24 cellular contexts compared by ENCODE assay signal in genomic region chrX:16628954-16629595, GRCh38. TPM values are rescaled to one million over a fixed set of nuclear protein-coding genes. Genes with fewer than 3 reads are reported as not detected.
DNase-seq lines count a peak whose midpoint lies in the region; ATAC-seq and TF ChIP-seq lines count a peak whose summit lies in the region.
"Had no signal": no experiment of that assay in that cellular context is flagged by ENCODE, and none has a peak within 500 bp of the region (broad histone marks: within the 10 kb centered on the region; RNA-seq: fewer than 3 reads in every experiment).

No MANE protein-coding gene starts in this region.

- no peaks in the 10 kb centered on the region for H3K27me3 ChIP-seq in GM23338 (ENCODE audit: insufficient read depth)
- H3K27me3 ChIP-seq in endodermal cell (ENCODE audit: control insufficient read depth, insufficient read depth, low read length, poor library complexity, severe bottlenecking), result no peaks in the 10 kb centered on the region
- no peaks in the 10 kb centered on the region for H3K27me3 ChIP-seq in lower lobe of right lung (ENCODE audit: low read depth)
- no peaks in the 10 kb centered on the region for H3K27me3 ChIP-seq in esophagus muscularis mucosa
- H3K27me3 ChIP-seq: neutrophil, thyroid gland had no signal

- H2AFZ ChIP-seq in GM23338, result no peak overlapping the region

- no peaks in the 10 kb centered on the region for H4K20me1 ChIP-seq in GM23338 (replicated peaks; ENCODE audit: insufficient read depth)

- DNase-seq in GM23338 (ENCODE audit: low spot score), result peak; percentile 75
- no peak for DNase-seq in SK-N-MC (ENCODE audit: low read depth, low spot score)
- DNase-seq in endodermal cell, result peak; percentile 90
- DNase-seq in neural crest cell (ENCODE audit: low read depth, low spot score), result no peak
- DNase-seq in lower lobe of right lung, result no peak
- no peak for DNase-seq in esophagus muscularis mucosa (ENCODE audit: extremely low spot score)
- DNase-seq in activated CD4-positive, alpha-beta T cell treated with anti-CD3 and anti-CD28 coated beads for 4 hours, result no peak
- no peak for DNase-seq in activated naive CD4-positive, alpha-beta T cell treated with anti-CD3 and anti-CD28 coated beads, Interleukin-2, amount 50 U/mL, for 16 hours
- DNase-seq: activated B cell treated with CpG ODN at 0.5 μM for 24 hours; activated CD8-positive, alpha-beta T cell treated with anti-CD3 and anti-CD28 coated beads, Interleukin-2, amount 10 ng/mL, durations not matched to agents 7 days and 5 days; activated naive CD8-positive, alpha-beta T cell treated with anti-CD3 and anti-CD28 coated beads, Interleukin-2, amount 10 ng/mL, durations not matched to agents 7 days and 5 days; activated T-cell treated with anti-CD3 and anti-CD28 coated beads, Interleukin-2, amount 50 U/mL, for 72 hours; effector CD8-positive, alpha-beta T cell; kidney glomerular epithelial cell; MM.1S; NCI-H1694 treated with DMSO at 0.1 percent for 48 hours; right cardiac atrium; stimulated activated CD4-positive, alpha-beta T cell treated with anti-CD3 and anti-CD28 coated beads, Interleukin-15, amount 100 ng/mL, for 24 hours; T-helper 1 cell; thyroid gland had no signal

- no peak for TF ChIP-seq POLR2A in esophagus muscularis mucosa (IDR thresholded peaks at IDR 0.05; ENCODE audit: low read depth)

- H3F3A ChIP-seq in GM23338 (replicated peaks; ENCODE audit: low read depth), result no peaks in the 10 kb centered on the region

- H3K36me3 ChIP-seq in GM23338 (ENCODE audit: insufficient read depth), result no peaks in the 10 kb centered on the region
- no peaks in the 10 kb centered on the region for H3K36me3 ChIP-seq in SK-N-MC (ENCODE audit: insufficient read depth, low read length)
- peaks cover 3% of the 10 kb centered on the region for H3K36me3 ChIP-seq in endodermal cell (ENCODE audit: control insufficient read depth, insufficient read depth, low read length)
- no peaks in the 10 kb centered on the region for H3K36me3 ChIP-seq in lower lobe of right lung
- peaks cover 0 to 8% (median 2%) of the 10 kb centered on the region in 4 donors for H3K36me3 ChIP-seq in esophagus muscularis mucosa
- H3K36me3 ChIP-seq: neutrophil, thyroid gland had no signal

- peaks cover 23% of the 10 kb centered on the region for H3K36me3 Mint-ChIP-seq in GM23338 (ENCODE audit: low read depth)
- peaks cover 61% of the 10 kb centered on the region for H3K36me3 Mint-ChIP-seq in endodermal cell (ENCODE audit: low read depth)
- peaks cover 16% of the 10 kb centered on the region for H3K36me3 Mint-ChIP-seq in neural crest cell (ENCODE audit: low read depth)

- H3K4me3 Mint-ChIP-seq in GM23338 (peak overlapping the region; percentile 21; the same call in 1 of the 3 replicates), endodermal cell (no peak overlapping the region), neural crest cell (no peak overlapping the region)
- H3K4me3 Mint-ChIP-seq: activated B cell treated with CpG ODN at 0.5 μM for 24 hours; activated CD8-positive, alpha-beta T cell treated with anti-CD3 and anti-CD28 coated beads, Interleukin-2, amount 10 ng/mL, durations not matched to agents 7 days and 5 days; activated naive CD8-positive, alpha-beta T cell treated with anti-CD3 and anti-CD28 coated beads, Interleukin-2, amount 10 ng/mL, durations not matched to agents 7 days and 5 days; activated T-cell treated with anti-CD3 and anti-CD28 coated beads, Interleukin-2, amount 50 U/mL, for 72 hours; stimulated activated memory B cell treated with anti-CD40 and anti-IgM and Interleukin-4, amounts not matched to agents 10 μg/mL and 1 μg/mL and 100 μg/mL, for 72 hours had no signal

- H3K9me3 ChIP-seq in SK-N-MC (ENCODE audit: low read depth, low read length) (no peaks in the 10 kb centered on the region), endodermal cell (ENCODE audit: control insufficient read depth, low read length) (no peaks in the 10 kb centered on the region), lower lobe of right lung (no peaks in the 10 kb centered on the region), esophagus muscularis mucosa (no peaks in the 10 kb centered on the region)
- H3K9me3 ChIP-seq: neutrophil, thyroid gland had no signal

- peak; percentile 93 for ATAC-seq in GM23338
- ATAC-seq in lower lobe of right lung, result no peak
- ATAC-seq: activated CD8-positive, alpha-beta T cell treated with anti-CD3 and anti-CD28 coated beads, Interleukin-2, amount 10 ng/mL, durations not matched to agents 7 days and 5 days; activated T-cell treated with anti-CD3 and anti-CD28 coated beads, Interleukin-2, amount 50 U/mL, for 72 hours; stimulated activated memory B cell treated with anti-CD40 and anti-IgM and Interleukin-4, amounts not matched to agents 10 μg/mL and 1 μg/mL and 100 μg/mL, for 72 hours had no signal

- peak overlapping the region; percentile 90; the same call in 1 of the 2 replicates for H3K27ac ChIP-seq in GM23338 (ENCODE audit: low read depth)
- 0 out of 2 replicates have a peak overlapping the region, but pooled peaks have one; percentile 40 for H3K27ac ChIP-seq in SK-N-MC
- H3K27ac ChIP-seq in endodermal cell (ENCODE audit: low read depth, low read length), result peak overlapping the region; percentile 53
- H3K27ac ChIP-seq in lower lobe of right lung, result no peak overlapping the region
- H3K27ac ChIP-seq in esophagus muscularis mucosa (replicated peaks in 1 of 4), result no peak overlapping the region
- H3K27ac ChIP-seq: neutrophil, thyroid gland had no signal

- peak in 1 of 2 experiments; percentile 19; a peak in 1 of 4 replicates for TF ChIP-seq CTCF in GM23338 (conservative IDR thresholded peaks at IDR 0.05; ENCODE audit: low read depth in 2 of 2)
- TF ChIP-seq CTCF in endodermal cell (conservative IDR thresholded peaks at IDR 0.05), result no peak
- no peak for TF ChIP-seq CTCF in neural crest cell (conservative IDR thresholded peaks at IDR 0.05)
- TF ChIP-seq CTCF in lower lobe of right lung (IDR thresholded peaks at IDR 0.05), result no peak
- TF ChIP-seq CTCF in esophagus muscularis mucosa (IDR thresholded peaks at IDR 0.05), result no peak

- WGBS in endodermal cell (ENCODE audit: insufficient coverage in 1 of 2, insufficient read length in 1 of 2), 2 experiments, result 20 to 45% methylated on average over 2 to 17 of the region's 17 CpGs
- 62% methylated on average over 17 of the region's 17 CpGs for WGBS in esophagus muscularis mucosa

- 0 out of 2 replicates have a peak overlapping the region, but pooled peaks have one; percentile 5 for H3K27ac Mint-ChIP-seq in GM23338
- peak overlapping the region; percentile 86 for H3K27ac Mint-ChIP-seq in endodermal cell
- H3K27ac Mint-ChIP-seq in neural crest cell (ENCODE audit: unreplicated experiment), result peak overlapping the region; percentile 9
- H3K27ac Mint-ChIP-seq: activated B cell treated with CpG ODN at 0.5 μM for 24 hours; activated CD8-positive, alpha-beta T cell treated with anti-CD3 and anti-CD28 coated beads, Interleukin-2, amount 10 ng/mL, durations not matched to agents 7 days and 5 days; activated naive CD8-positive, alpha-beta T cell treated with anti-CD3 and anti-CD28 coated beads, Interleukin-2, amount 10 ng/mL, durations not matched to agents 7 days and 5 days; activated T-cell treated with anti-CD3 and anti-CD28 coated beads, Interleukin-2, amount 50 U/mL, for 72 hours; stimulated activated memory B cell treated with anti-CD40 and anti-IgM and Interleukin-4, amounts not matched to agents 10 μg/mL and 1 μg/mL and 100 μg/mL, for 72 hours had no signal

- no peak overlapping the region for H3K9ac ChIP-seq in SK-N-MC (ENCODE audit: insufficient read length)
- no peak overlapping the region for H3K9ac ChIP-seq in endodermal cell (ENCODE audit: extremely low read depth, low read length, poor library complexity, severe bottlenecking)

- no peaks in the 10 kb centered on the region; the same call in 2 of the 3 replicates for H3K9me3 Mint-ChIP-seq in GM23338
- no peaks in the 10 kb centered on the region for H3K9me3 Mint-ChIP-seq in endodermal cell
- H3K9me3 Mint-ChIP-seq in neural crest cell, result no peaks in the 10 kb centered on the region
- H3K9me3 Mint-ChIP-seq: activated B cell treated with CpG ODN at 0.5 μM for 24 hours; activated naive CD8-positive, alpha-beta T cell treated with anti-CD3 and anti-CD28 coated beads, Interleukin-2, amount 10 ng/mL, durations not matched to agents 7 days and 5 days; activated T-cell treated with anti-CD3 and anti-CD28 coated beads, Interleukin-2, amount 50 U/mL, for 72 hours; stimulated activated memory B cell treated with anti-CD40 and anti-IgM and Interleukin-4, amounts not matched to agents 10 μg/mL and 1 μg/mL and 100 μg/mL, for 72 hours had no signal

- H3K9me2 ChIP-seq in GM23338 (ENCODE audit: insufficient read depth), result no peaks in the 10 kb centered on the region

- H3K4me1 Mint-ChIP-seq in GM23338, result peaks cover 20% of the 10 kb centered on the region
- peaks cover 19% of the 10 kb centered on the region for H3K4me1 Mint-ChIP-seq in endodermal cell
- H3K4me1 Mint-ChIP-seq in neural crest cell, result peaks cover 20% of the 10 kb centered on the region
- H3K4me1 Mint-ChIP-seq: activated B cell treated with CpG ODN at 0.5 μM for 24 hours; stimulated activated memory B cell treated with anti-CD40 and anti-IgM and Interleukin-4, amounts not matched to agents 10 μg/mL and 1 μg/mL and 100 μg/mL, for 72 hours had no signal

- H3K4me3 ChIP-seq in GM23338, result peak overlapping the region; percentile 25; the same call in 1 of the 2 replicates
- H3K4me3 ChIP-seq in SK-N-MC, result peak overlapping the region; percentile 32; the same call in 1 of the 2 replicates
- no peak overlapping the region for H3K4me3 ChIP-seq in endodermal cell (ENCODE audit: low read length)
- no peak overlapping the region for H3K4me3 ChIP-seq in lower lobe of right lung
- no peak overlapping the region for H3K4me3 ChIP-seq in esophagus muscularis mucosa
- H3K4me3 ChIP-seq: thyroid gland had no signal

- no peaks in the 10 kb centered on the region for H3K79me2 ChIP-seq in GM23338 (replicated peaks; ENCODE audit: insufficient read depth)

- intact Hi-C loops in lower lobe of right lung (cut with DNase I) (no loop called here), esophagus muscularis mucosa (cut with DNase I) (no loop called here)

- peak overlapping the region; percentile 61 for H3K4me2 ChIP-seq in GM23338

- TF ChIP-seq EP300 in esophagus muscularis mucosa (IDR thresholded peaks at IDR 0.05), result no peak

- H3K4me1 ChIP-seq in GM23338 (ENCODE audit: insufficient read depth) (peaks cover 13% of the 10 kb centered on the region), endodermal cell (ENCODE audit: control insufficient read depth, insufficient read depth, low read length) (no peaks in the 10 kb centered on the region), lower lobe of right lung (no peaks in the 10 kb centered on the region), esophagus muscularis mucosa (no peaks in the 10 kb centered on the region)
- H3K4me1 ChIP-seq: thyroid gland had no signal

- H3K27me3 Mint-ChIP-seq in GM23338 (ENCODE audit: insufficient read depth, low read depth, poor library complexity) (peaks cover 11% of the 10 kb centered on the region), endodermal cell (ENCODE audit: insufficient read depth) (no peaks in the 10 kb centered on the region), neural crest cell (ENCODE audit: low read depth) (no peaks in the 10 kb centered on the region)
- H3K27me3 Mint-ChIP-seq: activated B cell treated with CpG ODN at 0.5 μM for 24 hours; activated naive CD8-positive, alpha-beta T cell treated with anti-CD3 and anti-CD28 coated beads, Interleukin-2, amount 10 ng/mL, durations not matched to agents 7 days and 5 days; stimulated activated memory B cell treated with anti-CD40 and anti-IgM and Interleukin-4, amounts not matched to agents 10 μg/mL and 1 μg/mL and 100 μg/mL, for 72 hours had no signal

RNA-seq across cellular contexts. Expression of gene S100G, which starts 20.9 kb away (rescaled TPM):
- total RNA-seq in GM23338 (2014; rRNA removed; shearing (Covaris generic)), result not detected in 2 replicates
- polyA plus RNA-seq in GM23338 (2016; fragmentation: Nextera tagmentation; extraction: Ambion mirVana), result not detected in 2 replicates
- not detected for total RNA-seq in endodermal cell
- polyA plus RNA-seq in endodermal cell (2013, experiment 1 of 2), result not detected
- not detected for polyA plus RNA-seq in endodermal cell (2013, experiment 2 of 2)
- total RNA-seq in neural crest cell, result not detected in 2 replicates
- total RNA-seq in lower lobe of right lung, result not detected
- total RNA-seq in esophagus muscularis mucosa, result not detected
- total RNA-seq: activated B cell treated with CpG ODN at 0.5 μM for 24 hours; activated CD8-positive, alpha-beta T cell treated with anti-CD3 and anti-CD28 coated beads, Interleukin-2, amount 10 ng/mL, durations not matched to agents 7 days and 5 days; activated naive CD8-positive, alpha-beta T cell treated with anti-CD3 and anti-CD28 coated beads, Interleukin-2, amount 10 ng/mL, durations not matched to agents 7 days and 5 days; activated T-cell treated with anti-CD3 and anti-CD28 coated beads, Interleukin-2, amount 50 U/mL, for 72 hours; bronchial epithelial cell; fibroblast of lung; right cardiac atrium; thyroid gland had no signal
- polyA plus RNA-seq: fibroblast of lung, right cardiac atrium had no signal

Comparison
In these comparisons a context has a peak if more than half of its experiments do, and no peak if none do; other contexts are left out.
1. DNase-seq: peak in GM23338 (single experiment) and endodermal cell (single experiment); none in SK-N-MC (single experiment), neural crest cell (single experiment), lower lobe of right lung (single experiment), esophagus muscularis mucosa (single experiment), activated CD4-positive, alpha-beta T cell treated with anti-CD3 and anti-CD28 coated beads for 4 hours (0 of 2) and activated naive CD4-positive, alpha-beta T cell treated with anti-CD3 and anti-CD28 coated beads, Interleukin-2, amount 50 U/mL, for 16 hours (single experiment).
2. H3K27ac ChIP-seq: peak in GM23338 (single experiment), SK-N-MC (single experiment) and endodermal cell (single experiment); none in lower lobe of right lung (single experiment) and esophagus muscularis mucosa (0 of 4).
3. H3K4me3 ChIP-seq: peak in GM23338 (single experiment) and SK-N-MC (single experiment); none in endodermal cell (single experiment), lower lobe of right lung (single experiment) and esophagus muscularis mucosa (0 of 4).
4. H3K27ac Mint-ChIP-seq: peak in every context shown above with its lines; median percentile 86 in endodermal cell; 9 in neural crest cell; 5 in GM23338.